2 cellular contexts compared by ENCODE assay signal in the genomic region with DNA sequence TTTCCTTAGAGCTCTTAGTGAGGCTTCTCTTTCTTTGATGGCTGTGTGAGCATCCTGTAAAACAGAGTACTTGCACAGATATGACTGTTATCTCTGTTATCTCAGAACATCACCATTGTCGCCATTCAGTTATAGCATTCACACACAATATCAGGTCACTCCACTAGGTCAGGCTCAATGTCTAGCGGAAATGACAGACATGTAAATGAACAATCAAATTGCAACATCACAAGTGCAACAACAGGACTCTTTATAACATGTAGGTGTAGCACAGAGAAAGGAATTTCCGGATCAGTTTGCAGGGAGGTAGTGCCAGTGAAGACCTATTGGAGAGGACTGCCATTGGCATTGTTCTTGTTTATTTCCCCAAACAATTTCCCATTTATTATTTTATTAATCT.
TF ChIP-seq lines count a peak whose summit lies in the region.

No MANE protein-coding gene starts in this region.

TF ChIP-seq in SK-N-SH treated with all-trans-retinoic acid at 6 μM for 48 hours, 23 proteins besides CTCF, POLR2A, EP300 and RAD21 (continued from another document):
- TF ChIP-seq, protein P1, sequence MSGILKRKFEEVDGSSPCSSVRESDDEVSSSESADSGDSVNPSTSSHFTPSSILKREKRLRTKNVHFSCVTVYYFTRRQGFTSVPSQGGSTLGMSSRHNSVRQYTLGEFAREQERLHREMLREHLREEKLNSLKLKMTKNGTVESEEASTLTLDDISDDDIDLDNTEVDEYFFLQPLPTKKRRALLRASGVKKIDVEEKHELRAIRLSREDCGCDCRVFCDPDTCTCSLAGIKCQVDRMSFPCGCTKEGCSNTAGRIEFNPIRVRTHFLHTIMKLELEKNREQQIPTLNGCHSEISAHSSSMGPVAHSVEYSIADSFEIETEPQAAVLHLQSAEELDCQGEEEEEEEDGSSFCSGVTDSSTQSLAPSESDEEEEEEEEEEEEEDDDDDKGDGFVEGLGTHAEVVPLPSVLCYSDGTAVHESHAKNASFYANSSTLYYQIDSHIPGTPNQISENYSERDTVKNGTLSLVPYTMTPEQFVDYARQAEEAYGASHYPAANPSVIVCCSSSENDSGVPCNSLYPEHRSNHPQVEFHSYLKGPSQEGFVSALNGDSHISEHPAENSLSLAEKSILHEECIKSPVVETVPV (CRISPR knock-in tag; IDR thresholded peaks at IDR 0.05), result no peak
- TF ChIP-seq TCF4 (CRISPR knock-in tag; IDR thresholded peaks at IDR 0.05; ENCODE audit: borderline replicate concordance), result no peak

TF ChIP-seq in SK-N-SH, 30 proteins besides CTCF, POLR2A, EP300 and RAD21 (continued from another document):
- TF ChIP-seq, protein P2, sequence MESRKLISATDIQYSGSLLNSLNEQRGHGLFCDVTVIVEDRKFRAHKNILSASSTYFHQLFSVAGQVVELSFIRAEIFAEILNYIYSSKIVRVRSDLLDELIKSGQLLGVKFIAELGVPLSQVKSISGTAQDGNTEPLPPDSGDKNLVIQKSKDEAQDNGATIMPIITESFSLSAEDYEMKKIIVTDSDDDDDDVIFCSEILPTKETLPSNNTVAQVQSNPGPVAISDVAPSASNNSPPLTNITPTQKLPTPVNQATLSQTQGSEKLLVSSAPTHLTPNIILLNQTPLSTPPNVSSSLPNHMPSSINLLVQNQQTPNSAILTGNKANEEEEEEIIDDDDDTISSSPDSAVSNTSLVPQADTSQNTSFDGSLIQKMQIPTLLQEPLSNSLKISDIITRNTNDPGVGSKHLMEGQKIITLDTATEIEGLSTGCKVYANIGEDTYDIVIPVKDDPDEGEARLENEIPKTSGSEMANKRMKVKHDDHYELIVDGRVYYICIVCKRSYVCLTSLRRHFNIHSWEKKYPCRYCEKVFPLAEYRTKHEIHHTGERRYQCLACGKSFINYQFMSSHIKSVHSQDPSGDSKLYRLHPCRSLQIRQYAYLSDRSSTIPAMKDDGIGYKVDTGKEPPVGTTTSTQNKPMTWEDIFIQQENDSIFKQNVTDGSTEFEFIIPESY (IDR thresholded peaks at IDR 0.05; ENCODE audit: borderline replicate concordance, low read depth), result no peak
- TF ChIP-seq, protein P3, sequence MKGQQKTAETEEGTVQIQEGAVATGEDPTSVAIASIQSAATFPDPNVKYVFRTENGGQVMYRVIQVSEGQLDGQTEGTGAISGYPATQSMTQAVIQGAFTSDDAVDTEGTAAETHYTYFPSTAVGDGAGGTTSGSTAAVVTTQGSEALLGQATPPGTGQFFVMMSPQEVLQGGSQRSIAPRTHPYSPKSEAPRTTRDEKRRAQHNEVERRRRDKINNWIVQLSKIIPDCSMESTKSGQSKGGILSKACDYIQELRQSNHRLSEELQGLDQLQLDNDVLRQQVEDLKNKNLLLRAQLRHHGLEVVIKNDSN (IDR thresholded peaks at IDR 0.05; ENCODE audit: borderline replicate concordance, low read depth), result no peak
- TF ChIP-seq ELF1 (IDR thresholded peaks at IDR 0.05), result no peak
- TF ChIP-seq JUND (IDR thresholded peaks at IDR 0.05), result no peak
- no peak for TF ChIP-seq MXI1 (IDR thresholded peaks at IDR 0.05; ENCODE audit: low read depth, low read length)
- no peak for TF ChIP-seq NFIC (IDR thresholded peaks at IDR 0.05; ENCODE audit: borderline replicate concordance)
- no peak for TF ChIP-seq SMC3 (IDR thresholded peaks at IDR 0.05; ENCODE audit: low read depth, low read length)
- no peak for TF ChIP-seq POLR2AphosphoS5 (IDR thresholded peaks at IDR 0.05; ENCODE audit: low read depth, low read length)
